ENCODE assay signal across 9 cellular contexts in the genomic region with DNA sequence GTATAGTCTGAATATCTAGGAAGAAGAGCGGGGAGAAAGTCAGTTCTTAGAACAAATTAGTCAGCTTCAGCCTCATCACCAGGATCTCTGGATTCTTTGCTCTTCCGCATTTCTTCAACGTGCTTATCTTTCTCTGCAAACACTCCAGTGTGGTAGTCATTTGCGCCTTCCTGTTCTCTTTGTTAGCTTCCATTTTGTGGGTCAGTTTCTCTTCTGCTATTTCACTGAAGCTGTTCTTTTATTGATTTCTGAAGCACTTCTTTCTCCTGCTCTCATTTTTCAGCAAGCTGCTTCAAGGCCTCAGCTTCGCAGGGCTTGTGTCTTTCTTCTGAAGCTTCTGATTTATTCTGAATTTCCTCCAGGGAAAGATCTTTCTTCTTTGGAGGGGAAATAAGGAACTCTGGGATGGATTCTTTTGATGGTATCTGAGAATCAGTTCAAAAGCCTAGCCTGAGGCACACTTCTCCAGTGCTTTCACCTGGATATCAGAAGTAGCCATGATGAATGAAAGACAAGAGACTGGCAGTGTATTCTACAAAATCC. TPM values are rescaled to one million over a fixed set of nuclear protein-coding genes. Genes with fewer than 3 reads are reported as not detected.
DNase-seq lines count a peak whose midpoint lies in the region; ATAC-seq and TF ChIP-seq lines count a peak whose summit lies in the region.
"Had no signal": no experiment of that assay in that cellular context is flagged by ENCODE, and none has a peak within 500 bp of the region (broad histone marks: within the 10 kb centered on the region; RNA-seq: fewer than 3 reads in every experiment).

No MANE protein-coding gene starts in this region.

- no peaks in the 10 kb centered on the region for H3K36me3 ChIP-seq in HAP-1 (replicated peaks)

- no peak for TF ChIP-seq CTCF in WTC11 (IDR thresholded peaks at IDR 0.05)

- H3K27ac Mint-ChIP-seq in WTC11 = peak overlapping the region; percentile 6

- POLR2A ChIA-PET in WTC11 (lab: Charles Lee) = no interaction called here

- CTCF ChIA-PET in WTC11 (lab: Charles Lee) = interaction anchor here (0.7 kb wide), 1 partner anchor 13 kb away, joined by 3 read pairs; no protein-coding TSS in a partner anchor

- no peaks in the 10 kb centered on the region for H3K27me3 Mint-ChIP-seq in WTC11 (ENCODE audit: low read depth)

- ATAC-seq in HG03108 (IDR thresholded peaks at IDR 0.05; ENCODE audit: unreplicated experiment) (peak; percentile 74), WTC11 (no peak)

- no peak overlapping the region for H3K4me3 Mint-ChIP-seq in WTC11

- no peak overlapping the region for H3K4me3 ChIP-seq in HAP-1
- H3K4me3 ChIP-seq: A549 had no signal

- H3K9me3 Mint-ChIP-seq in WTC11 = peaks cover 23% of the 10 kb centered on the region

- DNase-seq in NCI-H2196 (lab: John Stamatoyannopoulos, UW; ENCODE audit: unreplicated experiment) (peak; percentile 6), NCI-H2196 treated with DMSO at 0.1 percent for 48 hours (lab: John Stamatoyannopoulos, UW; ENCODE audit: unreplicated experiment) (no peak), WTC11 (ENCODE audit: low spot score) (no peak), mucosa of gallbladder (ENCODE audit: low spot score) (peak; percentile 52), UCSD-AML1 (lab: John Stamatoyannopoulos, UW; ENCODE audit: unreplicated experiment) (no peak), SW480 (ENCODE audit: low spot score) (no peak), HAP-1 (ENCODE audit: low spot score in 2 of 2) (no peak)

- H3K4me1 Mint-ChIP-seq in WTC11 = peaks cover 17% of the 10 kb centered on the region

- H3K36me3 Mint-ChIP-seq in WTC11 = peaks cover 29% of the 10 kb centered on the region

- in situ Hi-C loops in HAP-1 (cut with MboI; ENCODE audit: low sequenced_read_pairs) = no loop called here

- H3K9me3 ChIP-seq in HAP-1 = no peaks in the 10 kb centered on the region

- no peaks in the 10 kb centered on the region for H3K4me1 ChIP-seq in HAP-1
- H3K4me1 ChIP-seq: A549 had no signal

- H3K27me3 ChIP-seq in HAP-1 (ENCODE audit: low read depth) = no peaks in the 10 kb centered on the region

TF ChIP-seq in WTC11, 78 proteins besides CTCF, POLR2A, EP300 and RAD21 (continues in another document):
- TF ChIP-seq CDX4 (CRISPR knock-in tag; IDR thresholded peaks at IDR 0.05; ENCODE audit: borderline replicate concordance) (no peak), ELF4 (CRISPR knock-in tag; IDR thresholded peaks at IDR 0.05; ENCODE audit: low read depth) (no peak), USF1 (CRISPR knock-in tag; IDR thresholded peaks at IDR 0.05) (no peak), SMAD3 (CRISPR knock-in tag; IDR thresholded peaks at IDR 0.05; ENCODE audit: borderline replicate concordance) (no peak), EMX1 (CRISPR knock-in tag; IDR thresholded peaks at IDR 0.05) (no peak), MXD4 (CRISPR knock-in tag; IDR thresholded peaks at IDR 0.05; ENCODE audit: borderline replicate concordance) (no peak), E2F1 (CRISPR knock-in tag; IDR thresholded peaks at IDR 0.05) (no peak), ARID4B (CRISPR knock-in tag; IDR thresholded peaks at IDR 0.05; ENCODE audit: borderline replicate concordance) (no peak), SP1 (CRISPR knock-in tag; conservative IDR thresholded peaks at IDR 0.05) (no peak)
- TF ChIP-seq, protein P1, sequence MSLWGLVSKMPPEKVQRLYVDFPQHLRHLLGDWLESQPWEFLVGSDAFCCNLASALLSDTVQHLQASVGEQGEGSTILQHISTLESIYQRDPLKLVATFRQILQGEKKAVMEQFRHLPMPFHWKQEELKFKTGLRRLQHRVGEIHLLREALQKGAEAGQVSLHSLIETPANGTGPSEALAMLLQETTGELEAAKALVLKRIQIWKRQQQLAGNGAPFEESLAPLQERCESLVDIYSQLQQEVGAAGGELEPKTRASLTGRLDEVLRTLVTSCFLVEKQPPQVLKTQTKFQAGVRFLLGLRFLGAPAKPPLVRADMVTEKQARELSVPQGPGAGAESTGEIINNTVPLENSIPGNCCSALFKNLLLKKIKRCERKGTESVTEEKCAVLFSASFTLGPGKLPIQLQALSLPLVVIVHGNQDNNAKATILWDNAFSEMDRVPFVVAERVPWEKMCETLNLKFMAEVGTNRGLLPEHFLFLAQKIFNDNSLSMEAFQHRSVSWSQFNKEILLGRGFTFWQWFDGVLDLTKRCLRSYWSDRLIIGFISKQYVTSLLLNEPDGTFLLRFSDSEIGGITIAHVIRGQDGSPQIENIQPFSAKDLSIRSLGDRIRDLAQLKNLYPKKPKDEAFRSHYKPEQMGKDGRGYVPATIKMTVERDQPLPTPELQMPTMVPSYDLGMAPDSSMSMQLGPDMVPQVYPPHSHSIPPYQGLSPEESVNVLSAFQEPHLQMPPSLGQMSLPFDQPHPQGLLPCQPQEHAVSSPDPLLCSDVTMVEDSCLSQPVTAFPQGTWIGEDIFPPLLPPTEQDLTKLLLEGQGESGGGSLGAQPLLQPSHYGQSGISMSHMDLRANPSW (CRISPR knock-in tag; conservative IDR thresholded peaks at IDR 0.05; ENCODE audit: low read depth) = no peak
- TF ChIP-seq, protein P2, sequence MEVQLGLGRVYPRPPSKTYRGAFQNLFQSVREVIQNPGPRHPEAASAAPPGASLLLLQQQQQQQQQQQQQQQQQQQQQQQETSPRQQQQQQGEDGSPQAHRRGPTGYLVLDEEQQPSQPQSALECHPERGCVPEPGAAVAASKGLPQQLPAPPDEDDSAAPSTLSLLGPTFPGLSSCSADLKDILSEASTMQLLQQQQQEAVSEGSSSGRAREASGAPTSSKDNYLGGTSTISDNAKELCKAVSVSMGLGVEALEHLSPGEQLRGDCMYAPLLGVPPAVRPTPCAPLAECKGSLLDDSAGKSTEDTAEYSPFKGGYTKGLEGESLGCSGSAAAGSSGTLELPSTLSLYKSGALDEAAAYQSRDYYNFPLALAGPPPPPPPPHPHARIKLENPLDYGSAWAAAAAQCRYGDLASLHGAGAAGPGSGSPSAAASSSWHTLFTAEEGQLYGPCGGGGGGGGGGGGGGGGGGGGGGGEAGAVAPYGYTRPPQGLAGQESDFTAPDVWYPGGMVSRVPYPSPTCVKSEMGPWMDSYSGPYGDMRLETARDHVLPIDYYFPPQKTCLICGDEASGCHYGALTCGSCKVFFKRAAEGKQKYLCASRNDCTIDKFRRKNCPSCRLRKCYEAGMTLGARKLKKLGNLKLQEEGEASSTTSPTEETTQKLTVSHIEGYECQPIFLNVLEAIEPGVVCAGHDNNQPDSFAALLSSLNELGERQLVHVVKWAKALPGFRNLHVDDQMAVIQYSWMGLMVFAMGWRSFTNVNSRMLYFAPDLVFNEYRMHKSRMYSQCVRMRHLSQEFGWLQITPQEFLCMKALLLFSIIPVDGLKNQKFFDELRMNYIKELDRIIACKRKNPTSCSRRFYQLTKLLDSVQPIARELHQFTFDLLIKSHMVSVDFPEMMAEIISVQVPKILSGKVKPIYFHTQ (CRISPR knock-in tag; IDR thresholded peaks at IDR 0.05) = no peak

RNA-seq across cellular contexts. Expression of gene AMN1, which starts 13.5 kb away (rescaled TPM):
- total RNA-seq in WTC11 (2021) (8.9 to 12.1 TPM (median 10.1 TPM) in 3 replicates), mucosa of gallbladder (8.9 TPM)

RNA-seq across cellular contexts. Expression of gene ETFBKMT, which starts 55.9 kb away (rescaled TPM):
- 2.0 to 2.2 TPM (median 2.1 TPM) in 3 replicates for total RNA-seq in WTC11 (2021)
- 6.4 TPM for total RNA-seq in mucosa of gallbladder

Comparison
In these comparisons a context has a peak if more than half of its experiments do, and no peak if none do; other contexts are left out.
1. DNase-seq: peak in NCI-H2196 (single experiment) and mucosa of gallbladder (single experiment); none in NCI-H2196 treated with DMSO at 0.1 percent for 48 hours (single experiment), WTC11 (single experiment), UCSD-AML1 (single experiment), SW480 (single experiment) and HAP-1 (0 of 2).